In genomic region chr3:113287818-113288648, GRCh38 we compare ENCODE assay signal across 9 cellular contexts.
DNase-seq lines count a peak whose midpoint lies in the region; ATAC-seq, FAIRE-seq and TF ChIP-seq lines count a peak whose summit lies in the region.
"Had no signal": no experiment of that assay in that cellular context is flagged by ENCODE, and none has a peak within 500 bp of the region (broad histone marks: within the 10 kb centered on the region; RNA-seq: fewer than 3 reads in every experiment).

No MANE protein-coding gene starts in this region.

- 49% methylated on average over 5 of the region's 5 CpGs for WGBS in prostate gland

- CTCF ChIA-PET in activated naive CD4-positive, alpha-beta T cell treated with anti-CD3 and anti-CD28 coated beads for 36 hours (lab: Charles Lee): interaction anchor here (0.7 to 3.2 kb wide), 41 partner anchors 8 to 645 kb away, joined by 3 to 38 read pairs (median 4); no protein-coding TSS in a partner anchor

- peak; percentile 66 for FAIRE-seq in D721Med (lab: Jason Lieb, UNC)

- intact Hi-C loops in activated naive CD4-positive, alpha-beta T cell treated with anti-CD3 and anti-CD28 coated beads for 36 hours (cut with micrococcal nuclease): loop anchor here (1.0 to 5.0 kb wide), 8 partner anchors 66 to 705 kb away; partner anchors contain the start of gene CD200R1
- intact Hi-C loops in prostate gland (cut with DNase I): loop anchor here (2.0 kb wide), 3 partner anchors 73 to 235 kb away; no protein-coding TSS in a partner anchor

- no peaks in the 10 kb centered on the region for H3K36me3 ChIP-seq in OCI-LY3 (replicated peaks; ENCODE audit: low read depth, low read length)
- no peaks in the 10 kb centered on the region for H3K36me3 ChIP-seq in prostate gland

- H3K27ac Mint-ChIP-seq in activated naive CD4-positive, alpha-beta T cell treated with anti-CD3 and anti-CD28 coated beads for 36 hours: no peak overlapping the region
- H3K27ac Mint-ChIP-seq: stimulated activated naive CD8-positive, alpha-beta T cell treated with anti-CD3 and anti-CD28 coated beads, Interleukin-15, Interleukin-2, amounts not matched to agents 100 ng/mL and 50 ng/mL, for 24 hours had no signal

- H3K4me3 ChIP-seq in OCI-LY3 (ENCODE audit: low read length): no peak overlapping the region
- H3K4me3 ChIP-seq in prostate gland: no peak overlapping the region

- H3K4me3 Mint-ChIP-seq in activated naive CD4-positive, alpha-beta T cell treated with anti-CD3 and anti-CD28 coated beads for 36 hours: no peak overlapping the region
- H3K4me3 Mint-ChIP-seq: stimulated activated naive CD8-positive, alpha-beta T cell treated with anti-CD3 and anti-CD28 coated beads, Interleukin-15, Interleukin-2, amounts not matched to agents 100 ng/mL and 50 ng/mL, for 24 hours had no signal

- no peak overlapping the region for H3K9ac ChIP-seq in OCI-LY3 (ENCODE audit: low read length)

- peak; percentile 99 for TF ChIP-seq CTCF in D721Med (IDR thresholded peaks at IDR 0.05; ENCODE audit: insufficient read depth, missing control alignments)
- TF ChIP-seq CTCF in OCI-LY3 (IDR thresholded peaks at IDR 0.05; ENCODE audit: low read depth, low read length): peak; percentile 94
- peak; percentile 97 to 99 (median 98) for TF ChIP-seq CTCF in prostate gland (IDR thresholded peaks at IDR 0.05)

- H3K9me3 Mint-ChIP-seq in activated naive CD4-positive, alpha-beta T cell treated with anti-CD3 and anti-CD28 coated beads for 36 hours: no peaks in the 10 kb centered on the region
- H3K9me3 Mint-ChIP-seq: stimulated activated naive CD8-positive, alpha-beta T cell treated with anti-CD3 and anti-CD28 coated beads, Interleukin-15, Interleukin-2, amounts not matched to agents 100 ng/mL and 50 ng/mL, for 24 hours had no signal

- H3K27me3 ChIP-seq in OCI-LY3 (ENCODE audit: low read depth, low read length): no peaks in the 10 kb centered on the region
- H3K27me3 ChIP-seq in prostate gland (replicated peaks; ENCODE audit: insufficient read depth): no peaks in the 10 kb centered on the region

- H3K9me3 ChIP-seq in OCI-LY3 (ENCODE audit: insufficient read depth, low read length): no peaks in the 10 kb centered on the region
- no peaks in the 10 kb centered on the region for H3K9me3 ChIP-seq in prostate gland

- no peak overlapping the region for H3K4me2 ChIP-seq in OCI-LY3 (ENCODE audit: low read length)

- H3K79me2 ChIP-seq in OCI-LY3 (ENCODE audit: low read length): no peaks in the 10 kb centered on the region

- H4K20me1 ChIP-seq in OCI-LY3 (ENCODE audit: insufficient read depth, low read length): no peaks in the 10 kb centered on the region

- TF ChIP-seq POLR2A in prostate gland (IDR thresholded peaks at IDR 0.05): no peak

- H2AFZ ChIP-seq in OCI-LY3 (ENCODE audit: low read depth, low read length): no peak overlapping the region

- no peak for ATAC-seq in HG02798 (IDR thresholded peaks at IDR 0.05; ENCODE audit: poor library complexity, unreplicated experiment)
- ATAC-seq in GM19397 (IDR thresholded peaks at IDR 0.05; ENCODE audit: unreplicated experiment): no peak

- peaks cover 6% of the 10 kb centered on the region for H3K4me1 Mint-ChIP-seq in activated naive CD4-positive, alpha-beta T cell treated with anti-CD3 and anti-CD28 coated beads for 36 hours (ENCODE audit: low read depth)

- no peaks in the 10 kb centered on the region for H3K36me3 Mint-ChIP-seq in activated naive CD4-positive, alpha-beta T cell treated with anti-CD3 and anti-CD28 coated beads for 36 hours (ENCODE audit: low read depth)

- no peak for DNase-seq in D721Med (ENCODE audit: insufficient read length, low spot score)
- peak in 43 of 76 experiments; percentile 2 to 58 (median 33) for DNase-seq in HUDEP-2 (lab: John Stamatoyannopoulos, UW; ENCODE audit: unreplicated experiment in 76 of 76)
- peak; percentile 67 for DNase-seq in activated naive CD4-positive, alpha-beta T cell treated with anti-CD3 and anti-CD28 coated beads for 36 hours
- DNase-seq in glomerular visceral epithelial cell (ENCODE audit: extremely low spot score): peak; percentile 58
- peak; percentile 60 for DNase-seq in prostate gland (ENCODE audit: low spot score)

- no peaks in the 10 kb centered on the region for H3K27me3 Mint-ChIP-seq in activated naive CD4-positive, alpha-beta T cell treated with anti-CD3 and anti-CD28 coated beads for 36 hours (ENCODE audit: low read depth)
- H3K27me3 Mint-ChIP-seq: stimulated activated naive CD8-positive, alpha-beta T cell treated with anti-CD3 and anti-CD28 coated beads, Interleukin-15, Interleukin-2, amounts not matched to agents 100 ng/mL and 50 ng/mL, for 24 hours had no signal

- no peaks in the 10 kb centered on the region for H3K4me1 ChIP-seq in OCI-LY3 (ENCODE audit: low read length)
- no peaks in the 10 kb centered on the region for H3K4me1 ChIP-seq in prostate gland (replicated peaks)

- H3K27ac ChIP-seq in OCI-LY3 (ENCODE audit: low read length) (no peak overlapping the region), prostate gland (peak overlapping the region; percentile 50 to 59)
